Comparison of ENCODE assay signal across 2 cellular contexts in genomic region chr9:19517202-19517942, GRCh38.
A peak's percentile ranks its signal among the peaks of the same experiment; 100 is the strongest.
TF ChIP-seq lines count a peak whose summit lies in the region.

No MANE protein-coding gene starts in this region.

TF ChIP-seq in IMR-90, 13 proteins besides CTCF, POLR2A, EP300 and RAD21:
- TF ChIP-seq NFE2L2 (IDR thresholded peaks at IDR 0.05; ENCODE audit: low read depth, low read length) (no peak), MAFK (IDR thresholded peaks at IDR 0.05; ENCODE audit: low read depth, low read length) (no peak), BHLHE40 (IDR thresholded peaks at IDR 0.05; ENCODE audit: low read depth, low read length) (no peak), MXI1 (IDR thresholded peaks at IDR 0.05; ENCODE audit: borderline replicate concordance, low read depth, low read length) (no peak)
- TF ChIP-seq, protein P1, sequence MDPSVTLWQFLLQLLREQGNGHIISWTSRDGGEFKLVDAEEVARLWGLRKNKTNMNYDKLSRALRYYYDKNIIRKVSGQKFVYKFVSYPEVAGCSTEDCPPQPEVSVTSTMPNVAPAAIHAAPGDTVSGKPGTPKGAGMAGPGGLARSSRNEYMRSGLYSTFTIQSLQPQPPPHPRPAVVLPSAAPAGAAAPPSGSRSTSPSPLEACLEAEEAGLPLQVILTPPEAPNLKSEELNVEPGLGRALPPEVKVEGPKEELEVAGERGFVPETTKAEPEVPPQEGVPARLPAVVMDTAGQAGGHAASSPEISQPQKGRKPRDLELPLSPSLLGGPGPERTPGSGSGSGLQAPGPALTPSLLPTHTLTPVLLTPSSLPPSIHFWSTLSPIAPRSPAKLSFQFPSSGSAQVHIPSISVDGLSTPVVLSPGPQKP (IDR thresholded peaks at IDR 0.05; ENCODE audit: borderline replicate concordance, low read depth, low read length): no peak

TF ChIP-seq in K562, 482 proteins besides CTCF, POLR2A, EP300 and RAD21:
- TF ChIP-seq SMC3 (conservative IDR thresholded peaks at IDR 0.05; ENCODE audit: insufficient read depth, low read depth, low read length) (peak; percentile 59; the same call in 1 of the 2 replicates), ZNF407 (IDR thresholded peaks at IDR 0.05; ENCODE audit: low read depth) (no peak)
